In genomic region chr3:186534113-186534669, GRCh38 we compare ENCODE assay signal across 8 cellular contexts. TPM values are rescaled to one million over a fixed set of nuclear protein-coding genes. Genes with fewer than 3 reads are reported as not detected.
DNase-seq lines count a peak whose midpoint lies in the region; ATAC-seq, FAIRE-seq and TF ChIP-seq lines count a peak whose summit lies in the region.

No MANE protein-coding gene starts in this region.

- CTCF ChIA-PET in CD4-positive, alpha-beta memory T cell (lab: Charles Lee; ENCODE audit: partially characterized antibody): interaction anchor here (1.4 to 12.3 kb wide), 8 partner anchors 8 to 559 kb away, joined by 3 to 333 read pairs (median 13); partner anchors contain the start of genes AHSG and CRYGS

- H3K36me3 Mint-ChIP-seq in CD4-positive, alpha-beta memory T cell: peaks cover 0 to 6% of the 10 kb centered on the region in 2 donors
- H3K36me3 Mint-ChIP-seq in activated T-cell treated with anti-CD3 and anti-CD28 coated beads, Interleukin-2, amount 50 U/mL, for 4 hours (ENCODE audit: insufficient read depth): peaks cover 10% of the 10 kb centered on the region

- DNase-seq in CD4-positive, alpha-beta memory T cell: peak; percentile 55 to 89 (median 63)
- DNase-seq in activated T-cell treated with anti-CD3 and anti-CD28 coated beads, Interleukin-2, amount 50 U/mL, for 4 hours: peak; percentile 29
- DNase-seq in stimulated activated CD8-positive, alpha-beta memory T cell treated with anti-CD3 and anti-CD28 coated beads, Interleukin-7, amount 100 ng/mL, for 48 hours (ENCODE audit: extremely low read depth in 1 of 2, low read depth in 1 of 2): peak; percentile 31 to 58
- DNase-seq in D721Med (ENCODE audit: insufficient read length, low spot score) (no peak), MG63 (no peak), SHP77 (lab: John Stamatoyannopoulos, UW) (no peak)

- peak overlapping the region; percentile 18 to 94 (median 78) for H3K27ac Mint-ChIP-seq in CD4-positive, alpha-beta memory T cell

- no peaks in the 10 kb centered on the region for H3K27me3 Mint-ChIP-seq in CD4-positive, alpha-beta memory T cell
- no peaks in the 10 kb centered on the region for H3K27me3 Mint-ChIP-seq in activated T-cell treated with anti-CD3 and anti-CD28 coated beads, Interleukin-2, amount 50 U/mL, for 4 hours (ENCODE audit: low read depth)

- no peak for FAIRE-seq in D721Med (lab: Jason Lieb, UNC)

- no peaks in the 10 kb centered on the region for H3K36me3 ChIP-seq in CD4-positive, alpha-beta memory T cell (ENCODE audit: insufficient read depth, low read length)
- H3K36me3 ChIP-seq in MG63: no peaks in the 10 kb centered on the region

- POLR2A ChIA-PET in CD4-positive, alpha-beta memory T cell (lab: Charles Lee; ENCODE audit: partially characterized antibody): interaction anchor here (0.7 to 4.1 kb wide), 4 partner anchors 15 to 555 kb away, joined by 3 to 26 read pairs (median 5); no protein-coding TSS in a partner anchor

- intact Hi-C loops in CD4-positive, alpha-beta memory T cell (cut with micrococcal nuclease): loop anchor here (2.0 kb wide), 1 partner anchor 15 kb away; no protein-coding TSS in a partner anchor

- no peak overlapping the region for H3K27ac ChIP-seq in CD4-positive, alpha-beta memory T cell (ENCODE audit: low read depth, low read length)

- peak overlapping the region in 6 of 8 donors; percentile 16 to 78 (median 55) for H3K4me3 Mint-ChIP-seq in CD4-positive, alpha-beta memory T cell
- H3K4me3 Mint-ChIP-seq in activated T-cell treated with anti-CD3 and anti-CD28 coated beads, Interleukin-2, amount 50 U/mL, for 4 hours: peak overlapping the region; percentile 59

- TF ChIP-seq CTCF in D721Med (IDR thresholded peaks at IDR 0.05; ENCODE audit: insufficient read depth, missing control alignments): no peak

- ATAC-seq in GM19468 (IDR thresholded peaks at IDR 0.05; ENCODE audit: extremely low read depth, unreplicated experiment): peak; percentile 72
- peak; percentile 83 for ATAC-seq in HG03520 (IDR thresholded peaks at IDR 0.05; ENCODE audit: unreplicated experiment)
- peak; percentile 84 for ATAC-seq in activated T-cell treated with anti-CD3 and anti-CD28 coated beads, Interleukin-2, amount 50 U/mL, for 4 hours

- H3K4me1 Mint-ChIP-seq in CD4-positive, alpha-beta memory T cell: peaks cover 19 to 53% (median 35%) of the 10 kb centered on the region in 4 donors
- peaks cover 80% of the 10 kb centered on the region for H3K4me1 Mint-ChIP-seq in activated T-cell treated with anti-CD3 and anti-CD28 coated beads, Interleukin-2, amount 50 U/mL, for 4 hours (ENCODE audit: low read depth)

- peaks cover 38% of the 10 kb centered on the region for H3K4me1 ChIP-seq in CD4-positive, alpha-beta memory T cell (ENCODE audit: insufficient read depth, low read length)

- H3K4me3 ChIP-seq in CD4-positive, alpha-beta memory T cell (ENCODE audit: low read length in 2 of 2): no peak overlapping the region
- H3K4me3 ChIP-seq in MG63: no peak overlapping the region

- H3K9me3 Mint-ChIP-seq in CD4-positive, alpha-beta memory T cell: no peaks in the 10 kb centered on the region
- no peaks in the 10 kb centered on the region for H3K9me3 Mint-ChIP-seq in activated T-cell treated with anti-CD3 and anti-CD28 coated beads, Interleukin-2, amount 50 U/mL, for 4 hours

- H3K9me3 ChIP-seq in CD4-positive, alpha-beta memory T cell (ENCODE audit: control insufficient read depth in 1 of 2, low read length in 2 of 2): no peaks in the 10 kb centered on the region
- H3K9me3 ChIP-seq in MG63: no peaks in the 10 kb centered on the region

- no peaks in the 10 kb centered on the region for H3K27me3 ChIP-seq in CD4-positive, alpha-beta memory T cell (ENCODE audit: insufficient read depth, low read length)
- H3K27me3 ChIP-seq in MG63: no peaks in the 10 kb centered on the region

RNA-seq across cellular contexts. Expression of gene CRYGS, which starts 10.0 kb away (rescaled TPM):
- total RNA-seq in CD4-positive, alpha-beta memory T cell: 10 to 100 TPM; 12.1 to 12.6 TPM
- polyA plus RNA-seq in CD4-positive, alpha-beta memory T cell: 1 to 10 TPM in 1 of 2 donors, not detected in 1; 1.2 TPM
- total RNA-seq in activated T-cell treated with anti-CD3 and anti-CD28 coated beads, Interleukin-2, amount 50 U/mL, for 4 hours: 1 to 10 TPM; 1.7 to 1.8 (median 1.8) TPM
- total RNA-seq in MG63 (2014; rRNA removed; shearing (Covaris generic); ENCODE audit: low replicate concordance): 0.66 TPM in 1 of 2 replicates, not detected in the other

RNA-seq across cellular contexts. Expression of gene TBCCD1, which starts 32.9 kb away (rescaled TPM):
- 10 to 100 TPM; 20.4 to 21.0 TPM for total RNA-seq in CD4-positive, alpha-beta memory T cell
- polyA plus RNA-seq in CD4-positive, alpha-beta memory T cell: 10 to 100 TPM; 20.1 to 28.6 TPM
- 10 to 100 TPM; 12.1 to 14.4 (median 12.4) TPM for total RNA-seq in activated T-cell treated with anti-CD3 and anti-CD28 coated beads, Interleukin-2, amount 50 U/mL, for 4 hours
- 21.5 and 24.1 TPM in 2 replicates for total RNA-seq in MG63 (2014; rRNA removed; shearing (Covaris generic); ENCODE audit: low replicate concordance)

RNA-seq across cellular contexts. Expression of gene DNAJB11, which starts 36.3 kb away (rescaled TPM):
- 10 to 100 TPM; 34.0 to 38.6 TPM for total RNA-seq in CD4-positive, alpha-beta memory T cell
- polyA plus RNA-seq in CD4-positive, alpha-beta memory T cell: 10 to 100 TPM; 37.6 to 40.0 TPM
- 10 to 100 TPM; 88.5 to 98.1 (median 91.1) TPM for total RNA-seq in activated T-cell treated with anti-CD3 and anti-CD28 coated beads, Interleukin-2, amount 50 U/mL, for 4 hours
- 63.1 and 86.8 TPM in 2 replicates for total RNA-seq in MG63 (2014; rRNA removed; shearing (Covaris generic); ENCODE audit: low replicate concordance)

Comparison
In these comparisons a context has a peak if more than half of its experiments do, and no peak if none do; other contexts are left out.
1. DNase-seq: peak in CD4-positive, alpha-beta memory T cell (5 of 5), activated T-cell treated with anti-CD3 and anti-CD28 coated beads, Interleukin-2, amount 50 U/mL, for 4 hours (single experiment) and stimulated activated CD8-positive, alpha-beta memory T cell treated with anti-CD3 and anti-CD28 coated beads, Interleukin-7, amount 100 ng/mL, for 48 hours (2 of 2); none in D721Med (single experiment), MG63 (single experiment) and SHP77 (0 of 2).
2. Peak in every context shown above with its lines, with median percentiles within 50 percentile points of each other: ATAC-seq.